ENCODE assay signal across 10 cellular contexts in genomic region chr14:104370256-104370870, GRCh38.
DNase-seq lines count a peak whose midpoint lies in the region; ATAC-seq and TF ChIP-seq lines count a peak whose summit lies in the region.
"Had no signal": no experiment of that assay in that cellular context is flagged by ENCODE, and none has a peak within 500 bp of the region (broad histone marks: within the 10 kb centered on the region; RNA-seq: fewer than 3 reads in every experiment).

No MANE protein-coding gene starts in this region.

- H3K36me3 ChIP-seq in BJ (ENCODE audit: control insufficient read depth, insufficient read depth, low read length) = no peaks in the 10 kb centered on the region

- POLR2A ChIA-PET in BJ (lab: Charles Lee) = no interaction called here

- TF ChIP-seq RAD21 in Ishikawa (IDR thresholded peaks at IDR 0.05; ENCODE audit: low read depth) = peak; percentile 50

- CTCF ChIA-PET in BJ (lab: Yijun Ruan, JAX) = no interaction called here

- ATAC-seq in SK-N-SH treated with all-trans-retinoic acid at 6 μM for 48 hours = peak; percentile 64; the same call in 2 of the 3 replicates
- ATAC-seq in left lobe of liver = peak; percentile 83
- no peak for ATAC-seq in GM18907 (IDR thresholded peaks at IDR 0.05; ENCODE audit: unreplicated experiment)
- ATAC-seq in HG03457 (IDR thresholded peaks at IDR 0.05; ENCODE audit: unreplicated experiment) = no peak

- no peak for DNase-seq in BJ (ENCODE audit: low read depth)
- no peak for DNase-seq in left lobe of liver (ENCODE audit: low spot score)
- DNase-seq in activated effector memory CD4-positive, alpha-beta T cell treated with Interleukin-2 at 50 U/mL for 16 hours = no peak
- DNase-seq in HPDE6-E6E7 (ENCODE audit: extremely low spot score) = no peak
- DNase-seq: activated CD8-positive, alpha-beta memory T cell treated with anti-CD3 and anti-CD28 coated beads, Interleukin-2, amount 50 U/mL, for 4 hours; NCI-H2227 treated with DMSO at 0.1 percent for 48 hours had no signal

- no peak overlapping the region for H3K4me3 ChIP-seq in BJ (ENCODE audit: low read depth, low read length)

- no peaks in the 10 kb centered on the region for H3K27me3 ChIP-seq in BJ (ENCODE audit: control insufficient read depth, insufficient read depth, low read length)

- no peak for TF ChIP-seq EP300 in Ishikawa (IDR thresholded peaks at IDR 0.05; ENCODE audit: borderline replicate concordance)

- TF ChIP-seq CTCF in BJ (IDR thresholded peaks at IDR 0.05; ENCODE audit: insufficient read depth, low read depth, low read length) = peak; percentile 11; the same call in 1 of the 2 replicates

TF ChIP-seq in Ishikawa, 13 proteins besides CTCF, POLR2A, EP300 and RAD21:
- no peak for TF ChIP-seq TAF1 (IDR thresholded peaks at IDR 0.05; ENCODE audit: low read depth)
- no peak for TF ChIP-seq FOXM1 (IDR thresholded peaks at IDR 0.05; ENCODE audit: borderline replicate concordance, low read depth)
- TF ChIP-seq NFIC (IDR thresholded peaks at IDR 0.05) = no peak
- no peak for TF ChIP-seq TCF12 (IDR thresholded peaks at IDR 0.05; ENCODE audit: low read depth)
- no peak for TF ChIP-seq USF1 (IDR thresholded peaks at IDR 0.05)
- TF ChIP-seq ZBTB7A (IDR thresholded peaks at IDR 0.05; ENCODE audit: low read depth) = no peak
- no peak for TF ChIP-seq CEBPB (IDR thresholded peaks at IDR 0.05)
- TF ChIP-seq MAX (IDR thresholded peaks at IDR 0.05) = no peak

TF ChIP-seq in SK-N-SH treated with all-trans-retinoic acid at 6 μM for 48 hours, 23 proteins besides CTCF, POLR2A, EP300 and RAD21:
- no peak for TF ChIP-seq PPARA (CRISPR knock-in tag; IDR thresholded peaks at IDR 0.05; ENCODE audit: borderline replicate concordance)
- no peak for TF ChIP-seq TSHZ2 (CRISPR knock-in tag; IDR thresholded peaks at IDR 0.05)

Comparison
In these comparisons a context has a peak if more than half of its experiments do, and no peak if none do; other contexts are left out.
1. ATAC-seq: peak in SK-N-SH treated with all-trans-retinoic acid at 6 μM for 48 hours (single experiment) and left lobe of liver (single experiment); none in GM18907 (single experiment) and HG03457 (single experiment).